27 cellular contexts compared by ENCODE assay signal in genomic region chr18:28916436-28916835, GRCh38.
"Had no signal": no experiment of that assay in that cellular context is flagged by ENCODE, and none has a peak within 500 bp of the region (broad histone marks: within the 10 kb centered on the region; RNA-seq: fewer than 3 reads in every experiment).

No MANE protein-coding gene starts in this region.

- DNase-seq: activated CD4-positive, alpha-beta memory T cell treated with anti-CD3 and anti-CD28 coated beads for 36 hours; activated CD4-positive, alpha-beta T cell treated with anti-CD3 and anti-CD28 coated beads for 36 hours; activated CD4-positive, alpha-beta T cell treated with anti-CD3 and anti-CD28 coated beads, Interleukin-2, amount 10 ng/mL, durations not matched to agents 24 days and 14 days; activated CD4-positive, CD25-positive, alpha-beta regulatory T cell; activated CD4-positive, CD25-positive, alpha-beta regulatory T cell treated with anti-CD3 and anti-CD28 coated beads, Interleukin-2, amount 50 U/mL, for 72 hours; activated CD8-positive, alpha-beta memory T cell treated with anti-CD3 and anti-CD28 coated beads, Interleukin-2, amount 10 ng/mL, durations not matched to agents 7 days and 5 days; activated CD8-positive, alpha-beta memory T cell treated with anti-CD3 and anti-CD28 coated beads, Interleukin-2, amount 50 U/mL, for 4 hours; activated CD8-positive, alpha-beta T cell treated with anti-CD3 and anti-CD28 coated beads, Interleukin-2, amount 10 ng/mL, durations not matched to agents 7 days and 5 days; activated effector memory CD4-positive, alpha-beta T cell treated with anti-CD3 and anti-CD28 coated beads, Interleukin-2, amount 50 U/mL, for 16 hours; activated naive CD4-positive, alpha-beta T cell treated with anti-CD3 and anti-CD28 coated beads for 36 hours; activated naive CD8-positive, alpha-beta T cell treated with anti-CD3 and anti-CD28 coated beads for 36 hours; activated naive CD8-positive, alpha-beta T cell treated with anti-CD3 and anti-CD28 coated beads, Interleukin-2, amount 50 U/mL, for 24 hours; activated T-cell treated with anti-CD3 and anti-CD28 coated beads, Interleukin-2, amount 50 U/mL, for 1 hour; activated T-cell treated with anti-CD3 and anti-CD28 coated beads, Interleukin-2, amount 50 U/mL, for 48 hours; adrenal gland; central memory CD4-positive, alpha-beta T cell; cerebellar nuclear complex; colonic mucosa; effector CD8-positive, alpha-beta T cell; esophagus squamous epithelium; foreskin fibroblast; head of caudate nucleus; T-helper 2 cell had no signal

- ATAC-seq: activated CD4-positive, alpha-beta T cell treated with anti-CD3 and anti-CD28 coated beads for 36 hours; activated CD8-positive, alpha-beta memory T cell treated with anti-CD3 and anti-CD28 coated beads, Interleukin-2, amount 10 ng/mL, durations not matched to agents 7 days and 5 days; activated CD8-positive, alpha-beta T cell treated with anti-CD3 and anti-CD28 coated beads, Interleukin-2, amount 10 ng/mL, durations not matched to agents 7 days and 5 days; activated naive CD8-positive, alpha-beta T cell treated with anti-CD3 and anti-CD28 coated beads, Interleukin-2, amount 50 U/mL, for 24 hours had no signal

- H3K27me3 ChIP-seq: adrenal gland, ascending aorta, breast epithelium, cardiac muscle cell, colonic mucosa, esophagus squamous epithelium had no signal

- H3K36me3 ChIP-seq: adrenal gland, ascending aorta, breast epithelium, cardiac muscle cell, colonic mucosa, esophagus squamous epithelium had no signal

- H3K4me3 ChIP-seq: adrenal gland, ascending aorta, breast epithelium, cardiac muscle cell, colonic mucosa, esophagus squamous epithelium had no signal

- H3K9me3 ChIP-seq: adrenal gland, colonic mucosa had no signal

- H3K4me1 ChIP-seq: adrenal gland, ascending aorta, breast epithelium, colonic mucosa, esophagus squamous epithelium had no signal

- H3K27ac ChIP-seq: adrenal gland, ascending aorta, breast epithelium, cardiac muscle cell, colonic mucosa, epithelial cell of prostate, esophagus squamous epithelium had no signal
